Comparison of ENCODE assay signal across 14 cellular contexts in the genomic region with DNA sequence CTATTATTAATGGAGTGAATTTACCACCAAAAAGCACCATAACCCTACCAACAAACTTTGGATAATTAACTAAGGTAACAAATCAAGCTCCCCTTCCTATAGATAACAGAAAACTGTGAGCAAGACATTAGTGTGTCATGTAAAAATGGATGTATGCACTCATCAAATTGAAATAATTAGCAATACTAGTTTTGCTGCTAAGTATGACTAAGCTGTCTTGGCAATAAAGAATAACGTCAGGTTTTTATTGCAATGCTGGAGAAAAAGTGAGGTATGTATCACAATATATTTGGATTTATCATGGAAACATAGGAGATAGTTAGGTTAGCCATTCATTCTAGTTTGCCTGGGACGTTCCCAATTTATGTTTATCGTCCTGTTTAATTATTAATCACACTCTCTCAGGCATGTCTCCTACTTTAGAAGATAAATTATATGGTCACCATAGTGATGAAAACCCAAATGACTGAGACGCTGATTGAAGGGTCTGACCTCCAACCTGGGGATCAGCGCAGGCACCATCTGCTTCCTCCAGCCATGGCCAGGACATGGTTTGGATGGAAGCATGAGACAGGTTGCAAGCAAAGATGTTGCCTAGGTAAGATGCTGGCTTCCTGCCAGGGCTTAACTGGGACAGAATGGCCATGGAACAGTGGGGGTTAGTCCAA.
"Had no signal": no experiment of that assay in that cellular context is flagged by ENCODE, and none has a peak within 500 bp of the region (broad histone marks: within the 10 kb centered on the region; RNA-seq: fewer than 3 reads in every experiment).

No MANE protein-coding gene starts in this region.

- DNase-seq: activated CD4-positive, alpha-beta memory T cell treated with anti-CD3 and anti-CD28 coated beads for 36 hours; activated naive CD4-positive, alpha-beta T cell; colonic mucosa; effector CD4-positive, alpha-beta T cell; gastrocnemius medialis; islet precursor cell; left ventricle myocardium inferior; mesendoderm; stimulated activated CD4-positive, alpha-beta T cell treated with anti-CD3 and anti-CD28 coated beads, Interleukin-4, amount 100 ng/mL, for 1 hour; stimulated activated CD8-positive, alpha-beta memory T cell treated with anti-CD3 and anti-CD28 coated beads, Interleukin-4, amount 100 ng/mL, for 48 hours; stimulated activated naive CD8-positive, alpha-beta T cell treated with anti-CD3 and anti-CD28 coated beads, Interleukin-15, Interleukin-2, amounts not matched to agents 100 U/mL and 50 U/mL, for 24 hours had no signal

- ATAC-seq: gastrocnemius medialis; stimulated activated naive CD8-positive, alpha-beta T cell treated with anti-CD3 and anti-CD28 coated beads, Interleukin-15, Interleukin-2, amounts not matched to agents 100 U/mL and 50 U/mL, for 24 hours had no signal

- H3K4me1 ChIP-seq: ascending aorta, colonic mucosa, gastrocnemius medialis, left ventricle myocardium inferior, suprapubic skin had no signal

- H3K36me3 ChIP-seq: ascending aorta, cardiac muscle cell, colonic mucosa, gastrocnemius medialis, left ventricle myocardium inferior, suprapubic skin had no signal

- H3K4me3 ChIP-seq: ascending aorta, cardiac muscle cell, colonic mucosa, gastrocnemius medialis, left ventricle myocardium inferior, suprapubic skin had no signal

- H3K27ac ChIP-seq: ascending aorta, cardiac muscle cell, colonic mucosa, gastrocnemius medialis, left ventricle myocardium inferior, suprapubic skin had no signal

- H3K9me3 ChIP-seq: colonic mucosa, gastrocnemius medialis had no signal

- H3K27me3 ChIP-seq: ascending aorta, cardiac muscle cell, colonic mucosa, gastrocnemius medialis, suprapubic skin had no signal
